ENCODE assay signal across 24 cellular contexts in genomic region chr12:43863770-43864366, GRCh38.
"Had no signal": no experiment of that assay in that cellular context is flagged by ENCODE, and none has a peak within 500 bp of the region (broad histone marks: within the 10 kb centered on the region; RNA-seq: fewer than 3 reads in every experiment).

No MANE protein-coding gene starts in this region.

- FAIRE-seq: colon, endothelial cell of umbilical vein, frontal cortex, kidney had no signal

- H3K27ac ChIP-seq: coronary artery, dorsolateral prefrontal cortex, esophagus muscularis mucosa, foreskin keratinocyte, gastroesophageal sphincter, heart left ventricle, hepatocyte, lower lobe of right lung had no signal

- H3K4me2 ChIP-seq: hepatocyte had no signal

- H3K36me3 ChIP-seq: heart left ventricle, lower lobe of right lung had no signal

- H3K4me1 ChIP-seq: esophagus muscularis mucosa, gastroesophageal sphincter, lower lobe of right lung had no signal

- H3K4me3 ChIP-seq: coronary artery, dorsolateral prefrontal cortex, esophagus muscularis mucosa, gastroesophageal sphincter, heart left ventricle, hepatocyte, lower lobe of right lung, mucosa of descending colon had no signal

- H3K27me3 ChIP-seq: dorsolateral prefrontal cortex, esophagus muscularis mucosa, foreskin keratinocyte, gastroesophageal sphincter, heart left ventricle, hepatocyte had no signal

- H3K9me3 ChIP-seq: esophagus muscularis mucosa, gastroesophageal sphincter, heart left ventricle, lower lobe of right lung, mucosa of descending colon had no signal

- H2AFZ ChIP-seq: hepatocyte had no signal

- DNase-seq: dermis blood vessel endothelial cell; dorsolateral prefrontal cortex; effector CD4-positive, alpha-beta T cell; effector memory CD4-positive, alpha-beta T cell; foreskin keratinocyte; hypothalamus; immature natural killer cell; islet precursor cell; kidney; kidney glomerular epithelial cell; left colon; left ventricle myocardium superior; lower lobe of right lung; mesenchymal stem cell; mucosa of descending colon had no signal

- ATAC-seq: foreskin keratinocyte, gastroesophageal sphincter, heart left ventricle, left colon, left lobe of liver, left ventricle myocardium superior, lower lobe of right lung, mucosa of descending colon had no signal
